8 cellular contexts compared by ENCODE assay signal in genomic region chr5:69415584-69415958, GRCh38. TPM values are rescaled to one million over a fixed set of nuclear protein-coding genes. Genes with fewer than 3 reads are reported as not detected.
DNase-seq lines count a peak whose midpoint lies in the region; ATAC-seq and TF ChIP-seq lines count a peak whose summit lies in the region.

No MANE protein-coding gene starts in this region.

- peak overlapping the region in 2 of 8 donors; percentile 12 to 22 for H3K27ac Mint-ChIP-seq in CD8-positive, alpha-beta memory T cell
- H3K27ac Mint-ChIP-seq in naive thymus-derived CD4-positive, alpha-beta T cell = peak overlapping the region in 5 of 9 donors; percentile 1 to 55 (median 18)

- intact Hi-C loops in naive thymus-derived CD4-positive, alpha-beta T cell (cut with micrococcal nuclease) = no loop called here

- no peaks in the 10 kb centered on the region for H3K9me3 Mint-ChIP-seq in CD8-positive, alpha-beta memory T cell
- H3K9me3 Mint-ChIP-seq in naive thymus-derived CD4-positive, alpha-beta T cell = peaks cover 0 to 2% (median 0%) of the 10 kb centered on the region in 11 donors

- TF ChIP-seq EP300 in Ishikawa (IDR thresholded peaks at IDR 0.05; ENCODE audit: borderline replicate concordance) = no peak

- POLR2A ChIA-PET in CD8-positive, alpha-beta memory T cell (lab: Charles Lee) = no interaction called here
- POLR2A ChIA-PET in naive thymus-derived CD4-positive, alpha-beta T cell (lab: Charles Lee) = no interaction called here

- TF ChIP-seq RAD21 in Ishikawa (IDR thresholded peaks at IDR 0.05; ENCODE audit: low read depth) = no peak

- DNase-seq in CD8-positive, alpha-beta memory T cell = no peak
- peak; percentile 51 for DNase-seq in ecto neural progenitor cell (ENCODE audit: low spot score)
- DNase-seq in naive thymus-derived CD4-positive, alpha-beta T cell = no peak
- no peak for DNase-seq in NCI-H2171 treated with DMSO at 0.1 percent for 48 hours (lab: John Stamatoyannopoulos, UW)
- no peak for DNase-seq in T-helper 9 cell

- H3K27me3 Mint-ChIP-seq in CD8-positive, alpha-beta memory T cell = no peaks in the 10 kb centered on the region
- H3K27me3 Mint-ChIP-seq in naive thymus-derived CD4-positive, alpha-beta T cell = peaks cover 0 to 9% (median 0%) of the 10 kb centered on the region in 5 donors

- H3K4me1 Mint-ChIP-seq in CD8-positive, alpha-beta memory T cell = peaks cover 7 to 13% (median 11%) of the 10 kb centered on the region in 3 donors
- H3K4me1 Mint-ChIP-seq in naive thymus-derived CD4-positive, alpha-beta T cell = peaks cover 0 to 21% (median 8%) of the 10 kb centered on the region in 7 donors

- H3K36me3 Mint-ChIP-seq in CD8-positive, alpha-beta memory T cell = peaks cover 0 to 21% (median 6%) of the 10 kb centered on the region in 3 donors
- peaks cover 3 to 20% (median 11%) of the 10 kb centered on the region in 5 donors for H3K36me3 Mint-ChIP-seq in naive thymus-derived CD4-positive, alpha-beta T cell

- peak overlapping the region; percentile 57 to 88 (median 73) for H3K4me3 Mint-ChIP-seq in CD8-positive, alpha-beta memory T cell
- peak overlapping the region; percentile 52 to 79 (median 66) for H3K4me3 Mint-ChIP-seq in naive thymus-derived CD4-positive, alpha-beta T cell

- H3K9me3 ChIP-seq in CD8-positive, alpha-beta memory T cell (ENCODE audit: low read length) = no peaks in the 10 kb centered on the region
- no peaks in the 10 kb centered on the region for H3K9me3 ChIP-seq in naive thymus-derived CD4-positive, alpha-beta T cell (ENCODE audit: control insufficient read depth in 2 of 3, low read length in 3 of 3)

- no peak for ATAC-seq in naive thymus-derived CD4-positive, alpha-beta T cell
- ATAC-seq in GM21737 (IDR thresholded peaks at IDR 0.05; ENCODE audit: unreplicated experiment) = no peak
- no peak for ATAC-seq in GM21381 (IDR thresholded peaks at IDR 0.05; ENCODE audit: unreplicated experiment)

- H3K36me3 ChIP-seq in CD8-positive, alpha-beta memory T cell (ENCODE audit: insufficient read depth, low read length) = no peaks in the 10 kb centered on the region
- H3K36me3 ChIP-seq in naive thymus-derived CD4-positive, alpha-beta T cell (ENCODE audit: control insufficient read depth in 2 of 3, insufficient read depth in 3 of 3, low read length in 3 of 3) = no peaks in the 10 kb centered on the region

- H3K4me3 ChIP-seq in CD8-positive, alpha-beta memory T cell (ENCODE audit: low read length) = peak overlapping the region; percentile 45
- H3K4me3 ChIP-seq in naive thymus-derived CD4-positive, alpha-beta T cell (ENCODE audit: low read length) = peak overlapping the region; percentile 61

- CTCF ChIA-PET in CD8-positive, alpha-beta memory T cell (lab: Charles Lee) = no interaction called here
- CTCF ChIA-PET in naive thymus-derived CD4-positive, alpha-beta T cell (lab: Charles Lee) = no interaction called here

- no peaks in the 10 kb centered on the region for H3K4me1 ChIP-seq in CD8-positive, alpha-beta memory T cell (ENCODE audit: insufficient read depth, low read length)
- H3K4me1 ChIP-seq in naive thymus-derived CD4-positive, alpha-beta T cell (ENCODE audit: control insufficient read depth in 2 of 2, insufficient read depth in 2 of 2, low read length in 2 of 2) = no peaks in the 10 kb centered on the region

- peak overlapping the region; percentile 16 for H3K27ac ChIP-seq in CD8-positive, alpha-beta memory T cell (ENCODE audit: low read depth, low read length)
- H3K27ac ChIP-seq in naive thymus-derived CD4-positive, alpha-beta T cell (ENCODE audit: low read depth, low read length) = no peak overlapping the region

- no peaks in the 10 kb centered on the region for H3K27me3 ChIP-seq in CD8-positive, alpha-beta memory T cell (ENCODE audit: insufficient read depth, low read length, poor library complexity, severe bottlenecking)
- no peaks in the 10 kb centered on the region for H3K27me3 ChIP-seq in naive thymus-derived CD4-positive, alpha-beta T cell (ENCODE audit: control insufficient read depth in 2 of 2, insufficient read depth in 2 of 2, low read length in 2 of 2)

TF ChIP-seq in Ishikawa, 13 proteins besides CTCF, POLR2A, EP300 and RAD21:
- peak; percentile 84 for TF ChIP-seq YY1 (IDR thresholded peaks at IDR 0.05; ENCODE audit: low read depth)
- TF ChIP-seq TAF1 (IDR thresholded peaks at IDR 0.05; ENCODE audit: low read depth) = peak; percentile 17; the same call in 1 of the 2 replicates
- no peak for TF ChIP-seq USF1 (IDR thresholded peaks at IDR 0.05)
- no peak for TF ChIP-seq NFIC (IDR thresholded peaks at IDR 0.05)

RNA-seq across cellular contexts. Expression of gene MARVELD2, which starts 0.7 kb away (rescaled TPM):
- under 1 TPM; 0.39 to 0.40 TPM for total RNA-seq in CD8-positive, alpha-beta memory T cell
- 1.4 TPM for polyA plus RNA-seq in CD8-positive, alpha-beta memory T cell
- under 1 TPM in 3 of 5 experiments, not detected in 2; 0.45 to 0.94 (median 0.84) TPM for total RNA-seq in naive thymus-derived CD4-positive, alpha-beta T cell
- polyA plus RNA-seq in naive thymus-derived CD4-positive, alpha-beta T cell = 1 to 10 TPM in 1 of 2 donors, under 1 TPM in 1; 0.37 to 1.1 TPM

RNA-seq across cellular contexts. Expression of gene RAD17, which starts 46.0 kb away (rescaled TPM):
- 10 to 100 TPM; 27.6 to 28.4 TPM for total RNA-seq in CD8-positive, alpha-beta memory T cell
- polyA plus RNA-seq in CD8-positive, alpha-beta memory T cell = 26.5 TPM
- total RNA-seq in naive thymus-derived CD4-positive, alpha-beta T cell = 10 to 100 TPM; 19.7 to 32.0 (median 26.3) TPM
- 10 to 100 TPM; 23.8 to 23.9 TPM for polyA plus RNA-seq in naive thymus-derived CD4-positive, alpha-beta T cell

RNA-seq across cellular contexts. Expression of gene AK6, which starts 46.3 kb away (rescaled TPM):
- total RNA-seq in CD8-positive, alpha-beta memory T cell = 100 to 1,000 TPM; 104 to 108 TPM
- 90.9 TPM for polyA plus RNA-seq in CD8-positive, alpha-beta memory T cell
- total RNA-seq in naive thymus-derived CD4-positive, alpha-beta T cell = 10 to 100 TPM; 12.4 to 30.2 (median 24.0) TPM
- polyA plus RNA-seq in naive thymus-derived CD4-positive, alpha-beta T cell = 10 to 100 TPM; 73.9 to 76.6 TPM

RNA-seq across cellular contexts. Expression of gene TAF9, which starts 46.3 kb away (rescaled TPM):
- 10 to 100 TPM; 70.2 to 70.5 TPM for total RNA-seq in CD8-positive, alpha-beta memory T cell
- polyA plus RNA-seq in CD8-positive, alpha-beta memory T cell = 95.0 TPM
- total RNA-seq in naive thymus-derived CD4-positive, alpha-beta T cell = 10 to 100 TPM; 48.5 to 54.1 (median 50.4) TPM
- polyA plus RNA-seq in naive thymus-derived CD4-positive, alpha-beta T cell = 100 to 1,000 TPM; 116 to 135 TPM
